ENCODE assay signal across 14 cellular contexts in genomic region chr10:112832361-112832878, GRCh38.
DNase-seq lines count a peak whose midpoint lies in the region; ATAC-seq, FAIRE-seq and TF ChIP-seq lines count a peak whose summit lies in the region.
"Had no signal": no experiment of that assay in that cellular context is flagged by ENCODE, and none has a peak within 500 bp of the region (broad histone marks: within the 10 kb centered on the region; RNA-seq: fewer than 3 reads in every experiment).

No MANE protein-coding gene starts in this region.

- H3K79me1 ChIP-seq in IMR-90 (ENCODE audit: low read depth in 1 of 2, low read length in 2 of 2) = no peaks in the 10 kb centered on the region

- H3K4ac ChIP-seq in IMR-90 (ENCODE audit: low read depth, low read length) = no peak overlapping the region

- H2BK20ac ChIP-seq in IMR-90 (ENCODE audit: low read depth, low read length) = no peak overlapping the region

- no peaks in the 10 kb centered on the region for H3K27me3 ChIP-seq in IMR-90 (ENCODE audit: control insufficient read depth, insufficient read depth, low read length)
- H3K27me3 ChIP-seq in bronchial epithelial cell (ENCODE audit: control insufficient read depth, insufficient read depth, low read length) = no peaks in the 10 kb centered on the region
- no peaks in the 10 kb centered on the region for H3K27me3 ChIP-seq in left lung
- H3K27me3 ChIP-seq: right atrium auricular region had no signal

- H3K18ac ChIP-seq in IMR-90 (ENCODE audit: low read depth, low read length) = no peak overlapping the region

- dilution Hi-C loops in IMR-90 (cut with HindIII; ENCODE audit: low sequenced_read_pairs, unreplicated experiment) = no loop called here

- H2AFZ ChIP-seq in IMR-90 (replicated peaks; ENCODE audit: low read length, poor library complexity) = no peak overlapping the region

- peaks cover 0 to 2% (median 0%) of the 10 kb centered on the region in 9 donors for H3K9me3 Mint-ChIP-seq in naive thymus-derived CD8-positive, alpha-beta T cell

- no peak overlapping the region for H2AK9ac ChIP-seq in IMR-90 (replicated peaks; ENCODE audit: low read depth, low read length, poor library complexity)

- H2BK15ac ChIP-seq in IMR-90 (ENCODE audit: low read depth, low read length) = no peak overlapping the region

- H3K4me3 Mint-ChIP-seq in naive thymus-derived CD8-positive, alpha-beta T cell = no peak overlapping the region

- TF ChIP-seq CTCF in IMR-90 (conservative IDR thresholded peaks at IDR 0.05; ENCODE audit: low read depth, low read length) (no peak), bronchial epithelial cell (IDR thresholded peaks at IDR 0.05; ENCODE audit: insufficient read depth, low read length, severe bottlenecking) (no peak), left lung (IDR thresholded peaks at IDR 0.05) (no peak)

- POLR2A ChIA-PET in IMR-90 (lab: Charles Lee; ENCODE audit: unreplicated experiment) = no interaction called here
- POLR2A ChIA-PET in naive thymus-derived CD8-positive, alpha-beta T cell (lab: Charles Lee) = no interaction called here

- H2AK5ac ChIP-seq in IMR-90 (ENCODE audit: low read depth, low read length) = no peak overlapping the region

- TF ChIP-seq POLR2A in IMR-90 (IDR thresholded peaks at IDR 0.05; ENCODE audit: low read depth, low read length) = no peak

- DNase-seq in Daoy (ENCODE audit: low read depth) (peak; percentile 29), IMR-90 (peak; percentile 18), bronchial epithelial cell (ENCODE audit: low read depth) (peak; percentile 40), left lung (no peak), NCI-H524 (lab: John Stamatoyannopoulos, UW) (no peak), hippocampal formation (lab: John Stamatoyannopoulos, UW) (no peak)
- DNase-seq in naive thymus-derived CD8-positive, alpha-beta T cell = no peak
- DNase-seq: activated T-cell treated with anti-CD3 and anti-CD28 coated beads, Interleukin-2, amount 50 U/mL, for 1 hour; NCI-H1092 had no signal

- H4K5ac ChIP-seq in IMR-90 (ENCODE audit: low read depth, low read length) = no peak overlapping the region

- H3K4me2 ChIP-seq in IMR-90 (ENCODE audit: low read depth, low read length) = no peak overlapping the region

- WGBS in IMR-90 (ENCODE audit: extremely low coverage in 2 of 2, insufficient read length in 1 of 2), 2 experiments = 60% methylated on average over 2 of the region's 7 CpGs; no CpG with 5 or more reads in 1 of the 2 experiments

- no peaks in the 10 kb centered on the region for H3K36me3 ChIP-seq in IMR-90 (ENCODE audit: control insufficient read depth, insufficient read depth, low read length)
- H3K36me3 ChIP-seq in bronchial epithelial cell (ENCODE audit: control insufficient read depth, insufficient read depth, low read length) = no peaks in the 10 kb centered on the region
- H3K36me3 ChIP-seq in left lung = no peaks in the 10 kb centered on the region
- H3K36me3 ChIP-seq: right atrium auricular region had no signal

- no peak for TF ChIP-seq RAD21 in IMR-90 (IDR thresholded peaks at IDR 0.05; ENCODE audit: low read length)

- H3K23ac ChIP-seq in IMR-90 (ENCODE audit: low read depth, low read length) = no peak overlapping the region

- in situ Hi-C loops in IMR-90 (cut with MboI; ENCODE audit: low sequenced_read_pairs) = no loop called here

- H3K4me1 Mint-ChIP-seq in naive thymus-derived CD8-positive, alpha-beta T cell = peaks cover 0 to 3% (median under 1%) of the 10 kb centered on the region in 4 donors

- H4K8ac ChIP-seq in IMR-90 (ENCODE audit: low read depth in 2 of 2, low read length in 2 of 2) = no peak overlapping the region

- no peak for FAIRE-seq in bronchial epithelial cell (lab: Jason Lieb, UNC)
- FAIRE-seq: colon, islet of Langerhans had no signal

- intact Hi-C loops in IMR-90 (cut with micrococcal nuclease) (no loop called here), left lung (cut with DNase I) (no loop called here)

- H3K4me3 ChIP-seq in IMR-90 (ENCODE audit: insufficient read depth, low read depth, low read length) (no peak overlapping the region), bronchial epithelial cell (ENCODE audit: low read depth, low read length) (no peak overlapping the region), left lung (no peak overlapping the region)
- H3K4me3 ChIP-seq: right atrium auricular region, SK-N-MC had no signal

- no peak overlapping the region for H3K14ac ChIP-seq in IMR-90 (replicated peaks; ENCODE audit: low read depth, low read length)

- no peak overlapping the region for H2BK5ac ChIP-seq in IMR-90 (ENCODE audit: low read depth, low read length, poor library complexity, severe bottlenecking)

- no peak overlapping the region for H3K27ac ChIP-seq in IMR-90 (ENCODE audit: insufficient read depth, low read length)
- no peak overlapping the region for H3K27ac ChIP-seq in left lung
- H3K27ac ChIP-seq: right atrium auricular region, SK-N-MC had no signal

- H3K4me1 ChIP-seq in IMR-90 (ENCODE audit: control insufficient read depth, insufficient read depth, low read length) (no peaks in the 10 kb centered on the region; the same call in 1 of the 2 replicates), left lung (peaks cover 3 to 17% of the 10 kb centered on the region in 2 donors)

- H3K27ac Mint-ChIP-seq in naive thymus-derived CD8-positive, alpha-beta T cell = no peak overlapping the region

- BruUV-seq in IMR-90 (replicated peaks; lab: Mats Ljungman, UMichigan) = no TSS peak

- H3K27me3 Mint-ChIP-seq in naive thymus-derived CD8-positive, alpha-beta T cell = no peaks in the 10 kb centered on the region

- H3K36me3 Mint-ChIP-seq in naive thymus-derived CD8-positive, alpha-beta T cell = peaks cover 12 to 31% (median 15%) of the 10 kb centered on the region in 3 donors

- no peaks in the 10 kb centered on the region for H4K20me1 ChIP-seq in IMR-90 (ENCODE audit: insufficient read depth, low read length)

- H4K91ac ChIP-seq in IMR-90 (ENCODE audit: insufficient read depth, low read depth, low read length) = no peak overlapping the region

- H3K9me3 ChIP-seq in IMR-90 (ENCODE audit: control insufficient read depth, insufficient read depth, low read length) (no peaks in the 10 kb centered on the region), left lung (no peaks in the 10 kb centered on the region)
- H3K9me3 ChIP-seq: right atrium auricular region had no signal

- H3K56ac ChIP-seq in IMR-90 (ENCODE audit: extremely low read depth, insufficient read depth, low read length) = no peak overlapping the region

- H3K9me1 ChIP-seq in IMR-90 (ENCODE audit: insufficient read depth, low read length) = no peaks in the 10 kb centered on the region

- H2BK120ac ChIP-seq in IMR-90 (ENCODE audit: low read depth, low read length) = no peak overlapping the region

- no peak overlapping the region for H3K9ac ChIP-seq in IMR-90 (ENCODE audit: low read depth, low read length)

- ATAC-seq in IMR-90 (ENCODE audit: low read depth) (no peak; the same call in 1 of the 2 replicates), left lung (peak; percentile 62), GM19351 (IDR thresholded peaks at IDR 0.05; ENCODE audit: unreplicated experiment) (no peak)
- no peak for ATAC-seq in naive thymus-derived CD8-positive, alpha-beta T cell

- CTCF ChIA-PET in IMR-90 (lab: Yijun Ruan, JAX) = no interaction called here

TF ChIP-seq in IMR-90, 13 proteins besides CTCF, POLR2A, EP300 and RAD21:
- TF ChIP-seq, protein P1, sequence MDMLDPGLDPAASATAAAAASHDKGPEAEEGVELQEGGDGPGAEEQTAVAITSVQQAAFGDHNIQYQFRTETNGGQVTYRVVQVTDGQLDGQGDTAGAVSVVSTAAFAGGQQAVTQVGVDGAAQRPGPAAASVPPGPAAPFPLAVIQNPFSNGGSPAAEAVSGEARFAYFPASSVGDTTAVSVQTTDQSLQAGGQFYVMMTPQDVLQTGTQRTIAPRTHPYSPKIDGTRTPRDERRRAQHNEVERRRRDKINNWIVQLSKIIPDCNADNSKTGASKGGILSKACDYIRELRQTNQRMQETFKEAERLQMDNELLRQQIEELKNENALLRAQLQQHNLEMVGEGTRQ (IDR thresholded peaks at IDR 0.05; ENCODE audit: low read depth, low read length) = no peak
- no peak for TF ChIP-seq MAZ (IDR thresholded peaks at IDR 0.05; ENCODE audit: borderline replicate concordance, low read depth, low read length)
TF ChIP-seq in IMR-90: peak in this region for 0.

Comparison
In these comparisons a context has a peak if more than half of its experiments do, and no peak if none do; other contexts are left out.
1. DNase-seq: peak in Daoy (single experiment), IMR-90 (single experiment) and bronchial epithelial cell (single experiment); none in left lung (0 of 2), NCI-H524 (0 of 2), hippocampal formation (0 of 2) and naive thymus-derived CD8-positive, alpha-beta T cell (0 of 10).